13 cellular contexts compared by ENCODE assay signal in the genomic region with DNA sequence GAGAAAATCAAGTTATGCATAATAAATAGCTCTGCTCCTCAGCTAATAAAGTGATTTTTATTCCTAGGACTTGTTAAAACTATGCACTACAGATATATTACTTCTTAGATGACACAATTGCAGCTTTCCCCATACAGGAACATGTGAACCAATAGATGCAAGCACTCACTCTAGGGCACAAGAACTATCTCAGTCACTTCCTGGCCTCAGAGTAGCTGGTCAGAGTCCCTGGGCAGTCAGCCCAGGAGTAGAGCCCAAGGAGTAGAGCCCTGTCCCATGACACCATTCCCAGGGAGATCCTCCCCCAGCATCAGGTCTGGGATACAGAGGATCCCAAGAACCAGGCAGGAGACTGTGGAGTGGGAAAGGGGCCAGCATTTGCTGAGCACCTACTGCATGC. TPM values are rescaled to one million over a fixed set of nuclear protein-coding genes. Genes with fewer than 3 reads are reported as not detected.
DNase-seq lines count a peak whose midpoint lies in the region; ATAC-seq, FAIRE-seq and TF ChIP-seq lines count a peak whose summit lies in the region.
"Had no signal": no experiment of that assay in that cellular context is flagged by ENCODE, and none has a peak within 500 bp of the region (broad histone marks: within the 10 kb centered on the region; RNA-seq: fewer than 3 reads in every experiment).

No MANE protein-coding gene starts in this region.

- peaks cover 14% of the 10 kb centered on the region for H3K36me3 Mint-ChIP-seq in astrocyte (ENCODE audit: low read depth, unreplicated experiment)
- H3K36me3 Mint-ChIP-seq: activated naive CD8-positive, alpha-beta T cell treated with anti-CD3 and anti-CD28 coated beads for 36 hours had no signal

- no peak for FAIRE-seq in astrocyte (lab: Jason Lieb, UNC)
- FAIRE-seq in kidney (lab: Jason Lieb, UNC) = no peak

- H3K36me3 ChIP-seq in astrocyte (ENCODE audit: insufficient read depth, low read length) = no peaks in the 10 kb centered on the region
- H3K36me3 ChIP-seq in right atrium auricular region = no peaks in the 10 kb centered on the region
- H3K36me3 ChIP-seq in thoracic aorta = no peaks in the 10 kb centered on the region
- H3K36me3 ChIP-seq in kidney (ENCODE audit: control insufficient read depth in 1 of 2, insufficient read depth in 2 of 2, low read length in 2 of 2) = no peaks in the 10 kb centered on the region

- H3K27me3 Mint-ChIP-seq in astrocyte (ENCODE audit: low read depth, unreplicated experiment) = peaks cover 2% of the 10 kb centered on the region

- TF ChIP-seq CTCF in astrocyte (IDR thresholded peaks at IDR 0.05; ENCODE audit: insufficient read depth, low read depth, low read length) = no peak
- TF ChIP-seq CTCF in right atrium auricular region (IDR thresholded peaks at IDR 0.05) = no peak
- no peak for TF ChIP-seq CTCF in thoracic aorta (IDR thresholded peaks at IDR 0.05)
- no peak for TF ChIP-seq CTCF in kidney (IDR thresholded peaks at IDR 0.05; ENCODE audit: borderline replicate concordance, extremely low read depth, insufficient read depth)

- intact Hi-C loops in kidney (cut with DNase I) = no loop called here
- intact Hi-C loops in left colon (cut with DNase I, micrococcal nuclease) = no loop called here

- H3K4me3 Mint-ChIP-seq in astrocyte (ENCODE audit: unreplicated experiment) = no peak overlapping the region
- H3K4me3 Mint-ChIP-seq: activated CD8-positive, alpha-beta T cell treated with anti-CD3 and anti-CD28 coated beads for 36 hours; activated naive CD8-positive, alpha-beta T cell treated with anti-CD3 and anti-CD28 coated beads for 36 hours had no signal

- peaks cover 21% of the 10 kb centered on the region for H4K20me1 ChIP-seq in astrocyte (ENCODE audit: insufficient read depth, low read length)

- no peak overlapping the region for H3K4me3 ChIP-seq in astrocyte (ENCODE audit: insufficient read depth, low read depth, low read length)
- H3K4me3 ChIP-seq in right atrium auricular region = peak overlapping the region; percentile 2 to 48
- H3K4me3 ChIP-seq in thoracic aorta = peak overlapping the region; percentile 74
- H3K4me3 ChIP-seq in kidney (ENCODE audit: low read length in 2 of 2) = no peak overlapping the region

- peaks cover 68% of the 10 kb centered on the region for H3K79me2 ChIP-seq in astrocyte (ENCODE audit: insufficient read depth, low read length)

- DNase-seq in HCEC 1CT (peak; percentile 76), astrocyte (ENCODE audit: low read depth) (peak; percentile 76), right atrium auricular region (ENCODE audit: low spot score) (no peak), thoracic aorta (ENCODE audit: low spot score) (no peak), kidney (no peak), HuH-7 (ENCODE audit: low spot score) (no peak), left colon (no peak)
- no peak for DNase-seq in activated naive CD4-positive, alpha-beta T cell (lab: John Stamatoyannopoulos, UW)
- DNase-seq: activated CD8-positive, alpha-beta T cell treated with anti-CD3 and anti-CD28 coated beads for 36 hours; activated naive CD8-positive, alpha-beta T cell treated with anti-CD3 and anti-CD28 coated beads for 36 hours; DMS53; midbrain; NCI-H2171 treated with DMSO at 0.1 percent for 48 hours had no signal

- peaks cover 50% of the 10 kb centered on the region for H3K4me1 ChIP-seq in astrocyte (ENCODE audit: insufficient read depth, low read length)
- H3K4me1 ChIP-seq in right atrium auricular region = peaks cover 0 to 45% of the 10 kb centered on the region in 2 donors
- peaks cover 37 to 84% of the 10 kb centered on the region in 2 donors for H3K4me1 ChIP-seq in thoracic aorta (ENCODE audit: control insufficient read depth in 1 of 2, low read depth in 2 of 2)
- H3K4me1 ChIP-seq in kidney (ENCODE audit: control insufficient read depth in 1 of 2, insufficient read depth in 1 of 2, low read depth in 1 of 2, low read length in 2 of 2) = no peaks in the 10 kb centered on the region

- H3K27me3 ChIP-seq in astrocyte (ENCODE audit: insufficient read depth, low read length) (no peaks in the 10 kb centered on the region), right atrium auricular region (no peaks in the 10 kb centered on the region), thoracic aorta (replicated peaks; ENCODE audit: insufficient read depth) (no peaks in the 10 kb centered on the region)

- H3K27ac ChIP-seq in astrocyte (ENCODE audit: low read depth, low read length) (no peak overlapping the region), right atrium auricular region (peak overlapping the region in 1 of 2 donors; percentile 81), thoracic aorta (peak overlapping the region; percentile 89 to 91), kidney (ENCODE audit: low read depth in 2 of 2, low read length in 2 of 2) (no peak overlapping the region)

- H3K4me1 Mint-ChIP-seq in astrocyte (ENCODE audit: low read depth, unreplicated experiment) = peaks cover 53% of the 10 kb centered on the region

- H3K9me3 ChIP-seq in astrocyte (ENCODE audit: insufficient read depth, low read depth, low read length) (no peaks in the 10 kb centered on the region), right atrium auricular region (no peaks in the 10 kb centered on the region), thoracic aorta (no peaks in the 10 kb centered on the region), kidney (ENCODE audit: control insufficient read depth in 1 of 2, low read length in 2 of 2) (no peaks in the 10 kb centered on the region)

- ATAC-seq in thoracic aorta (ENCODE audit: insufficient number of reproducible peaks, low FRiP score, low read depth) (no peak), left colon (no peak)
- ATAC-seq: activated CD8-positive, alpha-beta T cell treated with anti-CD3 and anti-CD28 coated beads for 36 hours had no signal

- no peak overlapping the region for H3K9ac ChIP-seq in astrocyte (ENCODE audit: low read length)
- H3K9ac ChIP-seq in kidney (ENCODE audit: low read length in 2 of 2) = no peak overlapping the region

- H2AFZ ChIP-seq in astrocyte (ENCODE audit: low read depth, low read length) = no peak overlapping the region

- H3K27ac Mint-ChIP-seq in astrocyte (ENCODE audit: unreplicated experiment) = no peak overlapping the region
- H3K27ac Mint-ChIP-seq: activated CD8-positive, alpha-beta T cell treated with anti-CD3 and anti-CD28 coated beads for 36 hours; activated naive CD8-positive, alpha-beta T cell treated with anti-CD3 and anti-CD28 coated beads for 36 hours had no signal

- H3K4me2 ChIP-seq in astrocyte (ENCODE audit: low read length) = peak overlapping the region; percentile 36

- peaks cover 2% of the 10 kb centered on the region for H3K9me3 Mint-ChIP-seq in astrocyte (ENCODE audit: unreplicated experiment)
- H3K9me3 Mint-ChIP-seq: activated CD8-positive, alpha-beta T cell treated with anti-CD3 and anti-CD28 coated beads for 36 hours; activated naive CD8-positive, alpha-beta T cell treated with anti-CD3 and anti-CD28 coated beads for 36 hours had no signal

RNA-seq across cellular contexts. Expression of gene TNS1, which starts 2.7 kb away (rescaled TPM):
- total RNA-seq in astrocyte (219 and 264 TPM in 2 replicates), right atrium auricular region (100 to 1,000 TPM; 393 to 720 TPM), thoracic aorta (1,000 to 10,000 TPM; 1,836 to 2,296 TPM), kidney (471 TPM), left colon (100 to 1,000 TPM in 1 of 2 donors, 10 to 100 TPM in 1; 27.8 to 149 TPM)
- 44.8 TPM for polyA plus RNA-seq in kidney (ENCODE audit: insufficient read depth, low read depth, low replicate concordance)

Comparison
In these comparisons a context has a peak if more than half of its experiments do, and no peak if none do; other contexts are left out.
1. DNase-seq: peak in HCEC 1CT (single experiment) and astrocyte (single experiment); none in right atrium auricular region (single experiment), thoracic aorta (single experiment), activated naive CD4-positive, alpha-beta T cell (0 of 4), kidney (single experiment), HuH-7 (single experiment) and left colon (0 of 2).
2. H3K27ac ChIP-seq: peak in thoracic aorta (2 of 2); none in astrocyte (single experiment) and kidney (0 of 2).
3. H3K4me3 ChIP-seq: peak in right atrium auricular region (2 of 2) and thoracic aorta (single experiment); none in astrocyte (single experiment) and kidney (0 of 2).